Comparison of ENCODE assay signal across 35 cellular contexts in genomic region chr4:93002240-93002639, GRCh38.
A peak's percentile ranks its signal among the peaks of the same experiment; 100 is the strongest.
DNase-seq lines count a peak whose midpoint lies in the region; ATAC-seq, FAIRE-seq and TF ChIP-seq lines count a peak whose summit lies in the region.
"Had no signal": no experiment of that assay in that cellular context is flagged by ENCODE, and none has a peak within 500 bp of the region (broad histone marks: within the 10 kb centered on the region; RNA-seq: fewer than 3 reads in every experiment).

No MANE protein-coding gene starts in this region.

- H3K9me2 ChIP-seq in SK-N-SH (no peaks in the 10 kb centered on the region), HCT116 (ENCODE audit: insufficient read depth) (no peaks in the 10 kb centered on the region)

- no peak for DNase-seq in SK-N-SH
- no peak for DNase-seq in HCT116 (ENCODE audit: low read depth, low spot score)
- DNase-seq in neural progenitor cell (ENCODE audit: low spot score): no peak
- DNase-seq: 8988T; ACHN; AML-193; BE2C; C1 segment of cervical spinal cord; Caco-2; Calu3; CD4-positive, alpha-beta memory T cell; CD4-positive, alpha-beta T cell; CD4-positive, CD25-positive, alpha-beta regulatory T cell; CD8-positive, alpha-beta memory T cell; CD8-positive, alpha-beta T cell; COR-L47; DMS 273 treated with DMSO at 0.1 percent for 48 hours; DMS153; DMS53; DMS79; DMS79 treated with DMSO at 0.1 percent for 48 hours; DND-41; EL had no signal

- H2AFZ ChIP-seq in SK-N-SH (ENCODE audit: low read depth) (no peak overlapping the region), HCT116 (ENCODE audit: low read depth, low read length, poor library complexity, severe bottlenecking) (peak overlapping the region; percentile 32), neural progenitor cell (replicated peaks) (no peak overlapping the region)

- no peaks in the 10 kb centered on the region for H3K36me3 Mint-ChIP-seq in neural progenitor cell
- H3K36me3 Mint-ChIP-seq: CD14-positive monocyte; CD4-positive, alpha-beta memory T cell; CD4-positive, CD25-positive, alpha-beta regulatory T cell; CD8-positive, alpha-beta memory T cell; CD8-positive, alpha-beta T cell had no signal

- H3K9me3 Mint-ChIP-seq in neural progenitor cell: no peaks in the 10 kb centered on the region
- H3K9me3 Mint-ChIP-seq: CD14-positive monocyte had no signal

- TF ChIP-seq CTCF in SK-N-SH (IDR thresholded peaks at IDR 0.05) (no peak), HCT116 (IDR thresholded peaks at IDR 0.05 in 2 of 3, conservative IDR thresholded peaks at IDR 0.05 in 1 of 3; ENCODE audit: borderline replicate concordance in 1 of 3, insufficient read depth in 1 of 3, low read depth in 2 of 3, low read length in 2 of 3) (no peak), neural progenitor cell (IDR thresholded peaks at IDR 0.05) (no peak)

- H3K4me3 ChIP-seq in SK-N-SH (ENCODE audit: low read depth in 2 of 2, low read length in 1 of 2) (no peak overlapping the region), HCT116 (replicated peaks in 1 of 2; ENCODE audit: low read depth in 1 of 2, low read length in 2 of 2) (no peak overlapping the region), neural progenitor cell (no peak overlapping the region)
- H3K4me3 ChIP-seq: A549; BLaER1; BLaER1 treated with 17β-estradiol and CSF1 and Interleukin-3, amounts not matched to agents 10 nM and 100 nM had no signal

- H3K27ac Mint-ChIP-seq in neural progenitor cell: no peak overlapping the region
- H3K27ac Mint-ChIP-seq: B cell; CD14-positive monocyte; CD4-positive, alpha-beta memory T cell; CD4-positive, alpha-beta T cell; CD4-positive, CD25-positive, alpha-beta regulatory T cell; CD8-positive, alpha-beta memory T cell; CD8-positive, alpha-beta T cell had no signal

- H3K27me3 ChIP-seq in SK-N-SH (ENCODE audit: insufficient read depth) (no peaks in the 10 kb centered on the region), HCT116 (ENCODE audit: insufficient read depth, low read length) (no peaks in the 10 kb centered on the region), neural progenitor cell (no peaks in the 10 kb centered on the region)
- H3K27me3 ChIP-seq: BE2C; BLaER1; BLaER1 treated with 17β-estradiol and CSF1 and Interleukin-3, amounts not matched to agents 10 nM and 100 nM had no signal

- no peak overlapping the region for H3K27ac ChIP-seq in SK-N-SH (ENCODE audit: low read depth in 2 of 2, low read length in 1 of 2)
- no peak overlapping the region for H3K27ac ChIP-seq in HCT116 (ENCODE audit: low read depth, low read length)
- H3K27ac ChIP-seq in neural progenitor cell: no peak overlapping the region
- H3K27ac ChIP-seq: 22Rv1; A549; BLaER1; BLaER1 treated with 17β-estradiol and CSF1 and Interleukin-3, amounts not matched to agents 10 nM and 100 nM; C4-2B had no signal

- RAD21 ChIA-PET in HCT116 (lab: Charles Lee; ENCODE audit: low non-redundant PET in 1 of 2, low total read pairs in 2 of 2, uncharacterized antibody in 2 of 2, unreplicated experiment in 2 of 2): no interaction called here

- POLR2A ChIA-PET in SK-N-SH (lab: Yijun Ruan, JAX) (no interaction called here), HCT116 (lab: Charles Lee) (no interaction called here)

- no TSS peak for BruUV-seq in HCT116 (replicated peaks; lab: Mats Ljungman, UMichigan)

- CTCF ChIA-PET in SK-N-SH (lab: Yijun Ruan, JAX): no interaction called here
- CTCF ChIA-PET in HCT116 (lab: Charles Lee): no interaction called here

- no peaks in the 10 kb centered on the region for H3F3A ChIP-seq in SK-N-SH (replicated peaks; ENCODE audit: insufficient read depth)
- H3F3A ChIP-seq in neural progenitor cell (ENCODE audit: low read depth): no peaks in the 10 kb centered on the region

- no peak for TF ChIP-seq RAD21 in SK-N-SH (IDR thresholded peaks at IDR 0.05; ENCODE audit: low read length)
- TF ChIP-seq RAD21 in HCT116 (IDR thresholded peaks at IDR 0.05; ENCODE audit: low read depth): no peak

- H3K36me3 ChIP-seq in SK-N-SH (replicated peaks in 1 of 2; ENCODE audit: control insufficient read depth in 1 of 2, insufficient read depth in 2 of 2, low read length in 1 of 2) (no peaks in the 10 kb centered on the region), HCT116 (ENCODE audit: control insufficient read depth in 1 of 2, insufficient read depth in 2 of 2, low read length in 2 of 2) (no peaks in the 10 kb centered on the region), neural progenitor cell (no peaks in the 10 kb centered on the region)
- H3K36me3 ChIP-seq: BE2C; BLaER1; BLaER1 treated with 17β-estradiol and CSF1 and Interleukin-3, amounts not matched to agents 10 nM and 100 nM had no signal

- H3K79me2 ChIP-seq in SK-N-SH (ENCODE audit: insufficient read depth) (no peaks in the 10 kb centered on the region), HCT116 (ENCODE audit: insufficient read depth, low read length) (no peaks in the 10 kb centered on the region), neural progenitor cell (ENCODE audit: low read depth) (no peaks in the 10 kb centered on the region)

- TF ChIP-seq EP300 in SK-N-SH (IDR thresholded peaks at IDR 0.05; ENCODE audit: borderline replicate concordance in 1 of 2, low read depth in 1 of 2, low read length in 1 of 2): no peak

- no peak for TF ChIP-seq POLR2A in HCT116 (IDR thresholded peaks at IDR 0.05; ENCODE audit: borderline replicate concordance, extremely low read depth, insufficient read depth, insufficient read length)

- H3K9ac ChIP-seq in SK-N-SH (no peak overlapping the region), HCT116 (ENCODE audit: low read length) (no peak overlapping the region), neural progenitor cell (no peak overlapping the region)
- H3K9ac ChIP-seq: BLaER1; BLaER1 treated with 17β-estradiol and CSF1 and Interleukin-3, amounts not matched to agents 10 nM and 100 nM had no signal

- no peaks in the 10 kb centered on the region for H3K4me1 Mint-ChIP-seq in neural progenitor cell
- H3K4me1 Mint-ChIP-seq: B cell; CD14-positive monocyte; CD4-positive, alpha-beta memory T cell; CD4-positive, CD25-positive, alpha-beta regulatory T cell; CD8-positive, alpha-beta memory T cell had no signal

- H4K20me1 ChIP-seq in SK-N-SH (ENCODE audit: insufficient read depth): no peaks in the 10 kb centered on the region
- H4K20me1 ChIP-seq in HCT116 (ENCODE audit: insufficient read depth): no peaks in the 10 kb centered on the region
- H4K20me1 ChIP-seq in neural progenitor cell (ENCODE audit: low read depth): no peaks in the 10 kb centered on the region
- H4K20me1 ChIP-seq: BLaER1; BLaER1 treated with 17β-estradiol and CSF1 and Interleukin-3, amounts not matched to agents 10 nM and 100 nM had no signal

- no peak overlapping the region for H3K4me3 Mint-ChIP-seq in neural progenitor cell
- H3K4me3 Mint-ChIP-seq: B cell; CD14-positive monocyte; CD4-positive, alpha-beta memory T cell; CD4-positive, alpha-beta T cell; CD4-positive, CD25-positive, alpha-beta regulatory T cell; CD8-positive, alpha-beta memory T cell; CD8-positive, alpha-beta T cell had no signal

- no peak; the same call in 2 of the 3 replicates for ATAC-seq in SK-N-SH treated with all-trans-retinoic acid at 6 μM for 48 hours
- no peak for ATAC-seq in HCT116
- ATAC-seq in GM19023 (IDR thresholded peaks at IDR 0.05; ENCODE audit: unreplicated experiment): no peak
- ATAC-seq: A549; CD8-positive, alpha-beta T cell had no signal

- intact Hi-C loops in HCT116 (cut with micrococcal nuclease): no loop called here

- no peaks in the 10 kb centered on the region for H3K9me3 ChIP-seq in SK-N-SH
- H3K9me3 ChIP-seq in HCT116 (ENCODE audit: control insufficient read depth in 1 of 2, insufficient read depth in 1 of 2, low read depth in 1 of 2, low read length in 2 of 2): no peaks in the 10 kb centered on the region
- H3K9me3 ChIP-seq in neural progenitor cell (ENCODE audit: low read depth): no peaks in the 10 kb centered on the region
- H3K9me3 ChIP-seq: A549; BE2C; BLaER1; BLaER1 treated with 17β-estradiol and CSF1 and Interleukin-3, amounts not matched to agents 10 nM and 100 nM; Caco-2 had no signal

- H3K4me2 ChIP-seq in SK-N-SH: no peak overlapping the region
- no peak overlapping the region for H3K4me2 ChIP-seq in HCT116 (ENCODE audit: low read length)
- no peak overlapping the region for H3K4me2 ChIP-seq in neural progenitor cell
- H3K4me2 ChIP-seq: A549; BLaER1; BLaER1 treated with 17β-estradiol and CSF1 and Interleukin-3, amounts not matched to agents 10 nM and 100 nM had no signal

- H3K4me1 ChIP-seq in SK-N-SH (ENCODE audit: control insufficient read depth in 1 of 2, insufficient read depth in 2 of 2, low read depth in 1 of 2, low read length in 1 of 2) (no peaks in the 10 kb centered on the region; a peak in 1 of 4 replicates), HCT116 (ENCODE audit: control insufficient read depth in 1 of 2, insufficient read depth in 2 of 2, low read length in 2 of 2) (no peaks in the 10 kb centered on the region), neural progenitor cell (no peaks in the 10 kb centered on the region)
- H3K4me1 ChIP-seq: A549; BE2C; BLaER1; BLaER1 treated with 17β-estradiol and CSF1 and Interleukin-3, amounts not matched to agents 10 nM and 100 nM; Caco-2 had no signal

- H3K27me3 Mint-ChIP-seq in neural progenitor cell (ENCODE audit: insufficient read depth, low read depth): no peaks in the 10 kb centered on the region
- H3K27me3 Mint-ChIP-seq: B cell; CD4-positive, alpha-beta memory T cell; CD4-positive, alpha-beta T cell; CD4-positive, CD25-positive, alpha-beta regulatory T cell; CD8-positive, alpha-beta memory T cell had no signal

- 54% methylated on average over 4 of the region's 4 CpGs for WGBS in SK-N-SH (ENCODE audit: low lambda C conversion rate)

- FAIRE-seq in endometrium (lab: Jason Lieb, UNC): peak; percentile 31
- FAIRE-seq: A204.1, A549, D721Med had no signal

TF ChIP-seq in SK-N-SH treated with all-trans-retinoic acid at 6 μM for 48 hours, 23 proteins besides CTCF, POLR2A, EP300 and RAD21:
- TF ChIP-seq ZNF70 (CRISPR knock-in tag; IDR thresholded peaks at IDR 0.05): no peak
- TF ChIP-seq ZC3H10 (CRISPR knock-in tag; IDR thresholded peaks at IDR 0.05): 0 out of 2 replicates have a peak, but pooled peaks have one; percentile 33
- TF ChIP-seq TOX (CRISPR knock-in tag; IDR thresholded peaks at IDR 0.05; ENCODE audit: borderline replicate concordance): 0 out of 2 replicates have a peak, but pooled peaks have one; percentile 61

TF ChIP-seq in SK-N-SH, 30 proteins besides CTCF, POLR2A, EP300 and RAD21:
- no peak for TF ChIP-seq CHD2 (IDR thresholded peaks at IDR 0.05; ENCODE audit: low read length, partially characterized antibody)
- no peak for TF ChIP-seq RCOR1 (IDR thresholded peaks at IDR 0.05; ENCODE audit: low read length)
- TF ChIP-seq SMC3 (IDR thresholded peaks at IDR 0.05; ENCODE audit: low read depth, low read length): no peak

TF ChIP-seq in HCT116, 20 proteins besides CTCF, POLR2A, EP300 and RAD21 (continues in another document):
- no peak for TF ChIP-seq TCF7L2 (IDR thresholded peaks at IDR 0.05; ENCODE audit: borderline replicate concordance, extremely low read depth, insufficient read depth, insufficient read length)
- no peak for TF ChIP-seq SP1 (IDR thresholded peaks at IDR 0.05; ENCODE audit: low read depth)
- no peak for TF ChIP-seq YY1 (IDR thresholded peaks at IDR 0.05; ENCODE audit: extremely low read depth, insufficient replicate concordance, low read depth, low read length)
- no peak for TF ChIP-seq ZNF274 (IDR thresholded peaks at IDR 0.05; ENCODE audit: low read depth, low read length)
